Comparison of ENCODE assay signal across 18 cellular contexts in the genomic region with DNA sequence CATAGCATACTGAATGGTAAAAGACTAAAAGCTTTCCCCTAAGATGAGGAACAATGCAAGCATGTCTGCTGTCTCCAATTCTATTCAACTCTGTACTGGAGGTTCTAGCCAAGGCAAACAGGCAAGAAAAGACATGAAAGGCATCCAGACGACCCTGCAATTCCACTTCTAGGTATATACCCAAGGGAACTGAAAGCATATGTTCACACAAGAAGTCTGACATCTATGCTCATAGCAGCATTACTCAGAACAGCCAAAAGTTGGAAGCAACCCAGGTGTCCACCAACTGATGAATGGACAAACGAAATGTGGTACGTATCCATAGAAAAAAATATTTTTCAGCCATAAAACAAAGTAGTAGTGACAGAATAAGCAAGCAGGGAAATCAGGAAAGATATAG. TPM values are rescaled to one million over a fixed set of nuclear protein-coding genes. Genes with fewer than 3 reads are reported as not detected.
A peak's percentile ranks its signal among the peaks of the same experiment; 100 is the strongest.
DNase-seq lines count a peak whose midpoint lies in the region; ATAC-seq, FAIRE-seq and TF ChIP-seq lines count a peak whose summit lies in the region.
"Had no signal": no experiment of that assay in that cellular context is flagged by ENCODE, and none has a peak within 500 bp of the region (broad histone marks: within the 10 kb centered on the region; RNA-seq: fewer than 3 reads in every experiment).

No MANE protein-coding gene starts in this region.

- TF ChIP-seq CTCF in IMR-90 (conservative IDR thresholded peaks at IDR 0.05; ENCODE audit: low read depth, low read length) (no peak), bronchial epithelial cell (IDR thresholded peaks at IDR 0.05; ENCODE audit: insufficient read depth, low read length, severe bottlenecking) (no peak), fibroblast of mammary gland (conservative IDR thresholded peaks at IDR 0.05; ENCODE audit: control insufficient read depth, insufficient read depth, low read depth, low read length) (no peak), OCI-LY7 (conservative IDR thresholded peaks at IDR 0.05; ENCODE audit: low read length) (no peak)

- H3K79me2 ChIP-seq in OCI-LY7 (ENCODE audit: insufficient read depth, low read depth, low read length) = no peaks in the 10 kb centered on the region

- no peak for ATAC-seq in IMR-90 (ENCODE audit: low read depth)
- no peak for ATAC-seq in HG02840 (IDR thresholded peaks at IDR 0.05; ENCODE audit: low FRiP score, unreplicated experiment)

- no peak overlapping the region for H3K23ac ChIP-seq in IMR-90 (ENCODE audit: low read depth, low read length)

- H3K9ac ChIP-seq in IMR-90 (ENCODE audit: low read depth, low read length) = no peak overlapping the region

- H3K27me3 ChIP-seq in IMR-90 (ENCODE audit: control insufficient read depth, insufficient read depth, low read length) = no peaks in the 10 kb centered on the region
- no peaks in the 10 kb centered on the region for H3K27me3 ChIP-seq in bronchial epithelial cell (ENCODE audit: control insufficient read depth, insufficient read depth, low read length)

- intact Hi-C loops in IMR-90 (cut with micrococcal nuclease) = no loop called here
- intact Hi-C loops in OCI-LY7 (cut with micrococcal nuclease; ENCODE audit: unreplicated experiment) = no loop called here

- TF ChIP-seq POLR2A in IMR-90 (IDR thresholded peaks at IDR 0.05; ENCODE audit: low read depth, low read length) = no peak

- peak; percentile 17 for DNase-seq in IMR-90
- DNase-seq in NCI-H69 (lab: John Stamatoyannopoulos, UW) = peak; percentile 39
- peak; percentile 58 for DNase-seq in bronchial epithelial cell (ENCODE audit: low read depth)
- peak; percentile 56 for DNase-seq in fibroblast of mammary gland (ENCODE audit: low read depth)
- no peak for DNase-seq in OCI-LY7 (ENCODE audit: low spot score)
- no peak for DNase-seq in DMS79 (lab: John Stamatoyannopoulos, UW)
- DNase-seq in cerebellar nuclear complex (lab: John Stamatoyannopoulos, UW) = no peak
- DNase-seq: ACHN; C1 segment of cervical spinal cord; Calu3; CD4-positive, alpha-beta T cell; DMS153; DND-41; GDM1; GOT3; H9 had no signal

- H2AFZ ChIP-seq in IMR-90 (replicated peaks; ENCODE audit: low read length, poor library complexity) (no peak overlapping the region), OCI-LY7 (ENCODE audit: low read length) (no peak overlapping the region)

- H3K4ac ChIP-seq in IMR-90 (ENCODE audit: low read depth, low read length) = no peak overlapping the region

- H3K14ac ChIP-seq in IMR-90 (replicated peaks; ENCODE audit: low read depth, low read length) = no peak overlapping the region

- no peak overlapping the region for H4K8ac ChIP-seq in IMR-90 (ENCODE audit: low read depth in 2 of 2, low read length in 2 of 2)

- WGBS in IMR-90 (ENCODE audit: extremely low coverage in 2 of 2, insufficient read length in 1 of 2), 2 experiments = no CpG with 5 or more reads among the region's 3 CpGs

- no TSS peak for BruUV-seq in IMR-90 (replicated peaks; lab: Mats Ljungman, UMichigan)
- BruUV-seq in OCI-LY7 (replicated peaks; lab: Mats Ljungman, UMichigan) = no TSS peak

- no peak overlapping the region for H3K4me3 ChIP-seq in IMR-90 (ENCODE audit: insufficient read depth, low read depth, low read length)
- H3K4me3 ChIP-seq in bronchial epithelial cell (ENCODE audit: low read depth, low read length) = no peak overlapping the region
- no peak overlapping the region for H3K4me3 ChIP-seq in fibroblast of mammary gland (ENCODE audit: control insufficient read depth, low read depth, low read length)
- no peak overlapping the region for H3K4me3 ChIP-seq in OCI-LY7 (ENCODE audit: low read depth, low read length, poor library complexity, severe bottlenecking)

- dilution Hi-C loops in IMR-90 (cut with HindIII; ENCODE audit: low sequenced_read_pairs, unreplicated experiment) = no loop called here

- no peak overlapping the region for H2BK120ac ChIP-seq in IMR-90 (ENCODE audit: low read depth, low read length)

- no peak for TF ChIP-seq RAD21 in IMR-90 (IDR thresholded peaks at IDR 0.05; ENCODE audit: low read length)

- H3K9me3 ChIP-seq in IMR-90 (ENCODE audit: control insufficient read depth, insufficient read depth, low read length) (peaks cover 5% of the 10 kb centered on the region; the same call in 1 of the 2 replicates), OCI-LY7 (ENCODE audit: low read length) (no peaks in the 10 kb centered on the region)

- H3K79me1 ChIP-seq in IMR-90 (ENCODE audit: low read depth in 1 of 2, low read length in 2 of 2) = no peaks in the 10 kb centered on the region

- H3K4me2 ChIP-seq in IMR-90 (ENCODE audit: low read depth, low read length) = no peak overlapping the region
- H3K4me2 ChIP-seq in OCI-LY7 (ENCODE audit: low read length) = no peak overlapping the region

- H2BK20ac ChIP-seq in IMR-90 (ENCODE audit: low read depth, low read length) = no peak overlapping the region

- H4K5ac ChIP-seq in IMR-90 (ENCODE audit: low read depth, low read length) = no peak overlapping the region

- no peak for FAIRE-seq in bronchial epithelial cell (lab: Jason Lieb, UNC)
- FAIRE-seq: GM12892 had no signal

- no peak overlapping the region for H3K18ac ChIP-seq in IMR-90 (ENCODE audit: low read depth, low read length)

- no peak overlapping the region for H2AK5ac ChIP-seq in IMR-90 (ENCODE audit: low read depth, low read length)

- CTCF ChIA-PET in IMR-90 (lab: Yijun Ruan, JAX) = no interaction called here
- CTCF ChIA-PET in OCI-LY7 (lab: Charles Lee; ENCODE audit: unreplicated experiment) = no interaction called here

- H2BK5ac ChIP-seq in IMR-90 (ENCODE audit: low read depth, low read length, poor library complexity, severe bottlenecking) = no peak overlapping the region

- no peak overlapping the region for H4K91ac ChIP-seq in IMR-90 (ENCODE audit: insufficient read depth, low read depth, low read length)

- no peak overlapping the region for H3K27ac ChIP-seq in IMR-90 (ENCODE audit: insufficient read depth, low read length)
- H3K27ac ChIP-seq in OCI-LY7 (ENCODE audit: low read depth, low read length, poor library complexity, severe bottlenecking) = no peak overlapping the region

- H3K56ac ChIP-seq in IMR-90 (ENCODE audit: extremely low read depth, insufficient read depth, low read length) = no peak overlapping the region

- no peak overlapping the region for H2BK15ac ChIP-seq in IMR-90 (ENCODE audit: low read depth, low read length)

- peaks cover 4% of the 10 kb centered on the region for H3K9me1 ChIP-seq in IMR-90 (ENCODE audit: insufficient read depth, low read length)

- H3K9me2 ChIP-seq in OCI-LY7 (ENCODE audit: insufficient read depth, low read length) = no peaks in the 10 kb centered on the region

- peaks cover 4% of the 10 kb centered on the region for H3K36me3 ChIP-seq in IMR-90 (ENCODE audit: control insufficient read depth, insufficient read depth, low read length)
- H3K36me3 ChIP-seq in bronchial epithelial cell (ENCODE audit: control insufficient read depth, insufficient read depth, low read length) = no peaks in the 10 kb centered on the region
- no peaks in the 10 kb centered on the region for H3K36me3 ChIP-seq in OCI-LY7 (ENCODE audit: insufficient read depth, low read length)

- H2AK9ac ChIP-seq in IMR-90 (replicated peaks; ENCODE audit: low read depth, low read length, poor library complexity) = no peak overlapping the region

- no peaks in the 10 kb centered on the region for H3K4me1 ChIP-seq in IMR-90 (ENCODE audit: control insufficient read depth, insufficient read depth, low read length)
- H3K4me1 ChIP-seq in OCI-LY7 (ENCODE audit: insufficient read depth, low read length, poor library complexity, severe bottlenecking) = no peaks in the 10 kb centered on the region

- POLR2A ChIA-PET in IMR-90 (lab: Charles Lee; ENCODE audit: unreplicated experiment) (no interaction called here), OCI-LY7 (lab: Charles Lee) (no interaction called here)

- in situ Hi-C loops in IMR-90 (cut with MboI; ENCODE audit: low sequenced_read_pairs) = no loop called here

- H4K20me1 ChIP-seq in IMR-90 (ENCODE audit: insufficient read depth, low read length) (no peaks in the 10 kb centered on the region), OCI-LY7 (ENCODE audit: insufficient read depth, low read length) (no peaks in the 10 kb centered on the region)

TF ChIP-seq in IMR-90, 13 proteins besides CTCF, POLR2A, EP300 and RAD21:
- TF ChIP-seq, protein P1, sequence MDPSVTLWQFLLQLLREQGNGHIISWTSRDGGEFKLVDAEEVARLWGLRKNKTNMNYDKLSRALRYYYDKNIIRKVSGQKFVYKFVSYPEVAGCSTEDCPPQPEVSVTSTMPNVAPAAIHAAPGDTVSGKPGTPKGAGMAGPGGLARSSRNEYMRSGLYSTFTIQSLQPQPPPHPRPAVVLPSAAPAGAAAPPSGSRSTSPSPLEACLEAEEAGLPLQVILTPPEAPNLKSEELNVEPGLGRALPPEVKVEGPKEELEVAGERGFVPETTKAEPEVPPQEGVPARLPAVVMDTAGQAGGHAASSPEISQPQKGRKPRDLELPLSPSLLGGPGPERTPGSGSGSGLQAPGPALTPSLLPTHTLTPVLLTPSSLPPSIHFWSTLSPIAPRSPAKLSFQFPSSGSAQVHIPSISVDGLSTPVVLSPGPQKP (IDR thresholded peaks at IDR 0.05; ENCODE audit: borderline replicate concordance, low read depth, low read length) = no peak
- TF ChIP-seq CHD1 (IDR thresholded peaks at IDR 0.05; ENCODE audit: low read depth, low read length) (no peak), MXI1 (IDR thresholded peaks at IDR 0.05; ENCODE audit: borderline replicate concordance, low read depth, low read length) (no peak), SMC3 (IDR thresholded peaks at IDR 0.05; ENCODE audit: low read depth, low read length) (no peak), MAZ (IDR thresholded peaks at IDR 0.05; ENCODE audit: borderline replicate concordance, low read depth, low read length) (no peak), RFX5 (IDR thresholded peaks at IDR 0.05; ENCODE audit: low read depth, low read length) (no peak)
- TF ChIP-seq, protein P2, sequence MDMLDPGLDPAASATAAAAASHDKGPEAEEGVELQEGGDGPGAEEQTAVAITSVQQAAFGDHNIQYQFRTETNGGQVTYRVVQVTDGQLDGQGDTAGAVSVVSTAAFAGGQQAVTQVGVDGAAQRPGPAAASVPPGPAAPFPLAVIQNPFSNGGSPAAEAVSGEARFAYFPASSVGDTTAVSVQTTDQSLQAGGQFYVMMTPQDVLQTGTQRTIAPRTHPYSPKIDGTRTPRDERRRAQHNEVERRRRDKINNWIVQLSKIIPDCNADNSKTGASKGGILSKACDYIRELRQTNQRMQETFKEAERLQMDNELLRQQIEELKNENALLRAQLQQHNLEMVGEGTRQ (IDR thresholded peaks at IDR 0.05; ENCODE audit: low read depth, low read length) = no peak
TF ChIP-seq in IMR-90: peak in this region for 0.

RNA-seq across cellular contexts. Expression of a gene that starts 39.1 kb away (rescaled TPM):
- 36.7 and 41.1 TPM in 2 replicates for total RNA-seq in IMR-90 (2012; rRNA removed)
- 88.4 and 94.4 TPM in 2 replicates for polyA plus RNA-seq in IMR-90 (2012; rRNA removed)
- polyA plus RNA-seq in IMR-90 (2012; cell fraction: cytosol; rRNA removed) = 129 and 204 TPM in 2 replicates
- polyA plus RNA-seq in IMR-90 (2012; cell fraction: nucleus; rRNA removed; ENCODE audit: low replicate concordance) = 37.0 and 72.0 TPM in 2 replicates
- 33.7 and 35.8 TPM in 2 replicates for total RNA-seq in bronchial epithelial cell
- total RNA-seq in OCI-LY7 (2014; rRNA removed; shearing (Covaris generic)) = 23.5 and 24.4 TPM in 2 replicates
- 29.7 and 30.5 TPM in 2 replicates for total RNA-seq in OCI-LY7 (2022)

Comparison
In these comparisons a context has a peak if more than half of its experiments do, and no peak if none do; other contexts are left out.
1. DNase-seq: peak in IMR-90 (single experiment), NCI-H69 (single experiment), bronchial epithelial cell (single experiment) and fibroblast of mammary gland (single experiment); none in OCI-LY7 (single experiment), DMS79 (single experiment) and cerebellar nuclear complex (0 of 2).